Comparison of ENCODE assay signal across 18 cellular contexts in genomic region chr3:33173672-33174071, GRCh38. TPM values are rescaled to one million over a fixed set of nuclear protein-coding genes. Genes with fewer than 3 reads are reported as not detected.
"Had no signal": no experiment of that assay in that cellular context is flagged by ENCODE, and none has a peak within 500 bp of the region (broad histone marks: within the 10 kb centered on the region; RNA-seq: fewer than 3 reads in every experiment).

No MANE protein-coding gene starts in this region.

- H3K4me3 ChIP-seq: colonic mucosa, prostate gland, right lobe of liver, testis, uterus had no signal

- H3K9me3 ChIP-seq: colonic mucosa, prostate gland, right lobe of liver, testis, uterus had no signal

- ATAC-seq: foreskin keratinocyte; naive thymus-derived CD8-positive, alpha-beta T cell; right lobe of liver; stimulated activated naive B cell treated with anti-CD40 and anti-IgM and Interleukin-4, amounts not matched to agents 10 μg/mL and 1 μg/mL and 100 μg/mL, for 72 hours; stimulated activated naive CD8-positive, alpha-beta T cell treated with anti-CD3 and anti-CD28 coated beads, Interleukin-15, amount 100 ng/mL, for 72 hours had no signal

- H3K9ac ChIP-seq: parathyroid adenoma had no signal

- H3K27ac ChIP-seq: colonic mucosa, foreskin keratinocyte, parathyroid adenoma, prostate gland, right lobe of liver, testis, uterus had no signal

- H3K4me1 ChIP-seq: colonic mucosa, foreskin keratinocyte, parathyroid adenoma, prostate gland, right lobe of liver, testis, uterus had no signal

- H3K36me3 ChIP-seq: colonic mucosa, prostate gland, right lobe of liver, uterus had no signal

- H3K27me3 ChIP-seq: colonic mucosa, right lobe of liver, testis, uterus had no signal

- DNase-seq: colonic mucosa; effector CD4-positive, alpha-beta T cell; endodermal cell; erythroblast; foreskin keratinocyte; immature natural killer cell; mesendoderm; naive thymus-derived CD8-positive, alpha-beta T cell; nucleus accumbens; right lobe of liver; stimulated activated CD4-positive, alpha-beta T cell treated with anti-CD3 and anti-CD28 coated beads, Interleukin-4, amount 100 ng/mL, for 1 hour; stimulated activated CD8-positive, alpha-beta memory T cell treated with anti-CD3 and anti-CD28 coated beads, Interleukin-4, amount 100 ng/mL, for 48 hours; stimulated activated naive B cell treated with anti-CD40 and anti-IgM and Interleukin-4, amounts not matched to agents 10 μg/mL and 1 μg/mL and 100 μg/mL, for 72 hours; stimulated activated naive CD8-positive, alpha-beta T cell treated with anti-CD3 and anti-CD28 coated beads, Interleukin-15, amount 100 ng/mL, for 72 hours; testis; uterus had no signal

- H2AFZ ChIP-seq: parathyroid adenoma had no signal

RNA-seq across cellular contexts. Expression of gene SUSD5, which starts 44.9 kb away (rescaled TPM):
- total RNA-seq: naive thymus-derived CD8-positive, alpha-beta T cell had no signal
- polyA plus RNA-seq: immature natural killer cell; naive thymus-derived CD8-positive, alpha-beta T cell had no signal
